Comparison of ENCODE assay signal across 8 cellular contexts in genomic region chr5:156261275-156261939, GRCh38.
"Had no signal": no experiment of that assay in that cellular context is flagged by ENCODE, and none has a peak within 500 bp of the region (broad histone marks: within the 10 kb centered on the region; RNA-seq: fewer than 3 reads in every experiment).

No MANE protein-coding gene starts in this region.

- H2AFZ ChIP-seq: GM23338 had no signal

- H3K4me3 Mint-ChIP-seq: GM23338, H9 had no signal

- H3K9me3 Mint-ChIP-seq: GM23338, H9 had no signal

- H3K4me2 ChIP-seq: GM23338 had no signal

- ATAC-seq: GM23338 had no signal

- H3K4me3 ChIP-seq: GM23338 had no signal

- FAIRE-seq: H1, H54 had no signal

- DNase-seq: H9, HCEC 1CT, IMR-90, KBM-7 had no signal

- H3K27ac ChIP-seq: HL-60 had no signal
